ENCODE assay signal across 1 cellular context in genomic region chr3:177460100-177460499, GRCh38.
TF ChIP-seq lines count a peak whose summit lies in the region.

No MANE protein-coding gene starts in this region.

TF ChIP-seq in WTC11, 78 proteins besides CTCF, POLR2A, EP300 and RAD21:
- TF ChIP-seq PRDM15 (CRISPR knock-in tag; IDR thresholded peaks at IDR 0.05) (no peak), CREM (CRISPR knock-in tag; IDR thresholded peaks at IDR 0.05) (no peak), AR (CRISPR knock-in tag; IDR thresholded peaks at IDR 0.05) (no peak), ZNF416 (CRISPR knock-in tag; IDR thresholded peaks at IDR 0.05) (no peak), RELA (CRISPR knock-in tag; IDR thresholded peaks at IDR 0.05; ENCODE audit: borderline replicate concordance) (no peak), MXD4 (CRISPR knock-in tag; IDR thresholded peaks at IDR 0.05; ENCODE audit: borderline replicate concordance) (no peak), FOXK1 (CRISPR knock-in tag; IDR thresholded peaks at IDR 0.05) (no peak), ZNF263 (CRISPR knock-in tag; IDR thresholded peaks at IDR 0.05; ENCODE audit: low read depth) (no peak), NR2C2 (CRISPR knock-in tag; IDR thresholded peaks at IDR 0.05) (no peak), ZNF317 (CRISPR knock-in tag; IDR thresholded peaks at IDR 0.05; ENCODE audit: borderline replicate concordance, low read depth) (no peak), ARID4B (CRISPR knock-in tag; IDR thresholded peaks at IDR 0.05; ENCODE audit: borderline replicate concordance) (no peak), MLX (CRISPR knock-in tag; IDR thresholded peaks at IDR 0.05) (no peak), IRF1 (CRISPR knock-in tag; IDR thresholded peaks at IDR 0.05) (no peak), PREB (CRISPR knock-in tag; IDR thresholded peaks at IDR 0.05; ENCODE audit: borderline replicate concordance) (no peak), ZNF121 (CRISPR knock-in tag; IDR thresholded peaks at IDR 0.05) (no peak), TEAD1 (CRISPR knock-in tag; IDR thresholded peaks at IDR 0.05) (no peak)
